ENCODE assay signal across 9 cellular contexts in genomic region chr15:89647191-89647851, GRCh38. TPM values are rescaled to one million over a fixed set of nuclear protein-coding genes. Genes with fewer than 3 reads are reported as not detected.
DNase-seq lines count a peak whose midpoint lies in the region; ATAC-seq and TF ChIP-seq lines count a peak whose summit lies in the region.
"Had no signal": no experiment of that assay in that cellular context is flagged by ENCODE, and none has a peak within 500 bp of the region (broad histone marks: within the 10 kb centered on the region; RNA-seq: fewer than 3 reads in every experiment).

No MANE protein-coding gene starts in this region.

- no peaks in the 10 kb centered on the region for H3K36me3 ChIP-seq in aorta (ENCODE audit: control insufficient read depth in 1 of 2, insufficient read depth in 2 of 2, low read length in 1 of 2)

- intact Hi-C loops in aorta (cut with DNase I): loop anchor here (5.0 to 10.0 kb wide), 4 partner anchors 35 to 227 kb away; partner anchors contain the start of genes MESP1 (in 2 of the 2), PEX11A (in 1 of the 2) and WDR93 (in 1 of the 2)

- peaks cover 7% of the 10 kb centered on the region for H3K27me3 Mint-ChIP-seq in glutamatergic neuron (ENCODE audit: unreplicated experiment)

- H3K27me3 ChIP-seq in aorta (ENCODE audit: control insufficient read depth in 1 of 2, insufficient read depth in 2 of 2, low read length in 1 of 2): no peaks in the 10 kb centered on the region

- H3K4me3 Mint-ChIP-seq in glutamatergic neuron (ENCODE audit: unreplicated experiment): no peak overlapping the region

- peaks cover 2% of the 10 kb centered on the region for H3K9me3 Mint-ChIP-seq in glutamatergic neuron (ENCODE audit: unreplicated experiment)

- no peaks in the 10 kb centered on the region for H3K4me1 Mint-ChIP-seq in glutamatergic neuron (ENCODE audit: low read depth, unreplicated experiment)

- H3K4me1 ChIP-seq in aorta (ENCODE audit: control insufficient read depth in 1 of 2, insufficient read depth in 2 of 2, low read length in 2 of 2): no peaks in the 10 kb centered on the region

- peak; percentile 64 for ATAC-seq in HG02981 (IDR thresholded peaks at IDR 0.05; ENCODE audit: unreplicated experiment)
- peak; percentile 86 for ATAC-seq in aorta (ENCODE audit: low FRiP score)
- ATAC-seq in HG03108 (IDR thresholded peaks at IDR 0.05; ENCODE audit: unreplicated experiment): no peak

- no peaks in the 10 kb centered on the region for H3K36me3 Mint-ChIP-seq in glutamatergic neuron (ENCODE audit: unreplicated experiment)

- 47 to 49% methylated on average over 25 of the region's 25 CpGs for WGBS in aorta, 2 donors

- H3K4me3 ChIP-seq in aorta (ENCODE audit: low read length in 2 of 2): no peak overlapping the region

- H3K27ac ChIP-seq in aorta (ENCODE audit: low read depth in 1 of 2, low read length in 2 of 2): no peak overlapping the region

- DNase-seq in COLO829 (ENCODE audit: low spot score) (peak; percentile 81), SK-N-DZ (ENCODE audit: low spot score) (peak; percentile 42), glutamatergic neuron (peak; percentile 94), pons (ENCODE audit: low spot score) (peak; percentile 14), aorta (peak; percentile 81 to 94)
- peak; percentile 26 to 58 (median 38) for DNase-seq in activated naive CD4-positive, alpha-beta T cell (lab: John Stamatoyannopoulos, UW)

- H3K9me3 ChIP-seq in aorta (ENCODE audit: control insufficient read depth, low read length): no peaks in the 10 kb centered on the region

- no peak overlapping the region for H3K27ac Mint-ChIP-seq in glutamatergic neuron (ENCODE audit: unreplicated experiment)

- peak; percentile 88 for TF ChIP-seq CTCF in glutamatergic neuron (IDR thresholded peaks at IDR 0.05; ENCODE audit: partially characterized antibody, unreplicated experiment)

RNA-seq across cellular contexts. Expression of gene KIF7, which starts 7.9 kb away (rescaled TPM):
- 3.9 and 7.9 TPM in 2 replicates for polyA plus RNA-seq in SK-N-DZ (2014; cell fraction: cytosol; rRNA removed)
- polyA plus RNA-seq in SK-N-DZ (2014; cell fraction: nucleus; rRNA removed): 13.9 and 17.2 TPM in 2 replicates
- total RNA-seq in glutamatergic neuron (ENCODE audit: unreplicated experiment) (9.3 TPM), aorta (10 to 100 TPM; 16.5 to 17.5 TPM)
- polyA plus RNA-seq in aorta: 10 to 100 TPM in 1 of 2 donors, 1 to 10 TPM in 1; 3.1 to 16.0 TPM

RNA-seq across cellular contexts. Expression of gene PLIN1, which starts 31.8 kb away (rescaled TPM):
- 0.08 and 0.12 TPM in 2 replicates for polyA plus RNA-seq in SK-N-DZ (2014; cell fraction: cytosol; rRNA removed)
- polyA plus RNA-seq in SK-N-DZ (2014; cell fraction: nucleus; rRNA removed): 0.98 TPM in 1 of 2 replicates, not detected in the other
- total RNA-seq in glutamatergic neuron (ENCODE audit: unreplicated experiment): not detected
- total RNA-seq in aorta: 1 to 10 TPM; 3.0 to 4.1 TPM
- polyA plus RNA-seq in aorta: 1 to 10 TPM in 1 of 2 donors, under 1 TPM in 1; 0.38 to 2.3 TPM

RNA-seq across cellular contexts. Expression of gene PEX11A, which starts 43.2 kb away (rescaled TPM):
- 7.0 and 7.1 TPM in 2 replicates for polyA plus RNA-seq in SK-N-DZ (2014; cell fraction: cytosol; rRNA removed)
- polyA plus RNA-seq in SK-N-DZ (2014; cell fraction: nucleus; rRNA removed): 1.7 and 3.1 TPM in 2 replicates
- total RNA-seq in glutamatergic neuron (ENCODE audit: unreplicated experiment): 1.1 TPM
- 1 to 10 TPM; 7.7 to 9.1 TPM for total RNA-seq in aorta
- 10 to 100 TPM; 10.4 to 13.3 TPM for polyA plus RNA-seq in aorta

RNA-seq across cellular contexts. Expression of gene WDR93, which starts 43.3 kb away (rescaled TPM):
- polyA plus RNA-seq in SK-N-DZ (2014; cell fraction: cytosol; rRNA removed): not detected in 2 replicates
- 0.39 TPM in 1 of 2 replicates, not detected in the other for polyA plus RNA-seq in SK-N-DZ (2014; cell fraction: nucleus; rRNA removed)
- total RNA-seq in glutamatergic neuron (ENCODE audit: unreplicated experiment) (not detected), aorta (not detected)
- polyA plus RNA-seq in aorta: under 1 TPM in 1 of 2 donors, not detected in 1; 0.84 TPM
- total RNA-seq: M059J had no signal

Comparison
In these comparisons a context has a peak if more than half of its experiments do, and no peak if none do; other contexts are left out.
1. DNase-seq: peak in every context shown above with its lines; median percentile 94 in glutamatergic neuron; 88 in aorta; 81 in COLO829; 42 in SK-N-DZ; 38 in activated naive CD4-positive, alpha-beta T cell; 14 in pons.